Comparison of ENCODE assay signal across 12 cellular contexts in genomic region chr9:94806307-94806893, GRCh38.
DNase-seq lines count a peak whose midpoint lies in the region; ATAC-seq, FAIRE-seq and TF ChIP-seq lines count a peak whose summit lies in the region.
"Had no signal": no experiment of that assay in that cellular context is flagged by ENCODE, and none has a peak within 500 bp of the region (broad histone marks: within the 10 kb centered on the region; RNA-seq: fewer than 3 reads in every experiment).

No MANE protein-coding gene starts in this region.

- H3K36me3 ChIP-seq in endothelial cell of umbilical vein (ENCODE audit: control insufficient read depth in 2 of 2, extremely low read depth in 1 of 2, insufficient read depth in 2 of 2, low read length in 2 of 2) = peaks cover 0 to 2% of the 10 kb centered on the region in 2 experiments
- H3K36me3 ChIP-seq in prostate gland = no peaks in the 10 kb centered on the region
- H3K36me3 ChIP-seq in naive thymus-derived CD4-positive, alpha-beta T cell (ENCODE audit: control insufficient read depth in 2 of 3, insufficient read depth in 3 of 3, low read length in 3 of 3) = peaks cover 0 to 20% (median 0%) of the 10 kb centered on the region in 3 experiments
- H3K36me3 ChIP-seq in H7 (replicated peaks; ENCODE audit: control insufficient read depth, insufficient read depth, low read length) = no peaks in the 10 kb centered on the region; the same call in 1 of the 2 replicates

- H4K20me1 ChIP-seq in endothelial cell of umbilical vein (replicated peaks; ENCODE audit: control insufficient read depth, extremely low read depth, insufficient read depth, low read length) = no peaks in the 10 kb centered on the region

- H3K27me3 Mint-ChIP-seq in naive thymus-derived CD4-positive, alpha-beta T cell = no peaks in the 10 kb centered on the region

- no peak overlapping the region for H2AFZ ChIP-seq in endothelial cell of umbilical vein (ENCODE audit: low read depth, low read length)

- H3K4me3 ChIP-seq in endothelial cell of umbilical vein (replicated peaks in 1 of 3; ENCODE audit: insufficient read depth in 1 of 3, low read depth in 1 of 3, low read length in 3 of 3) (no peak overlapping the region), prostate gland (no peak overlapping the region), H7 (ENCODE audit: insufficient read depth, low read depth, low read length) (no peak overlapping the region)
- H3K4me3 ChIP-seq in naive thymus-derived CD4-positive, alpha-beta T cell (ENCODE audit: low read length) = no peak overlapping the region

- H3K27ac Mint-ChIP-seq in naive thymus-derived CD4-positive, alpha-beta T cell = no peak overlapping the region

- TF ChIP-seq CTCF in endothelial cell of umbilical vein (IDR thresholded peaks at IDR 0.05; ENCODE audit: extremely low read depth in 1 of 2, insufficient read depth in 1 of 2, low read depth in 1 of 2, low read length in 2 of 2) (no peak), prostate gland (IDR thresholded peaks at IDR 0.05) (no peak)

- TF ChIP-seq POLR2A in GM12891 (IDR thresholded peaks at IDR 0.05; ENCODE audit: low read depth, low read length) (no peak), endothelial cell of umbilical vein (IDR thresholded peaks at IDR 0.05; ENCODE audit: low read depth, low read length) (no peak), prostate gland (IDR thresholded peaks at IDR 0.05) (no peak)

- H3K9ac ChIP-seq in endothelial cell of umbilical vein (replicated peaks; ENCODE audit: extremely low read depth, insufficient read depth, low read length) = no peak overlapping the region

- no peaks in the 10 kb centered on the region for H3K79me2 ChIP-seq in endothelial cell of umbilical vein (ENCODE audit: control insufficient read depth, insufficient read depth, low read length)

- CTCF ChIA-PET in endothelial cell of umbilical vein (lab: Charles Lee) = interaction anchor here (1.1 to 1.6 kb wide), 3 partner anchors 23 to 322 kb away, joined by 3 to 4 read pairs (median 3); no protein-coding TSS in a partner anchor
- CTCF ChIA-PET in naive thymus-derived CD4-positive, alpha-beta T cell (lab: Charles Lee) = no interaction called here

- H3K36me3 Mint-ChIP-seq in naive thymus-derived CD4-positive, alpha-beta T cell = peaks cover 11 to 56% (median 23%) of the 10 kb centered on the region in 5 donors

- WGBS in prostate gland = 85% methylated on average over 3 of the region's 3 CpGs

- intact Hi-C loops in endothelial cell of umbilical vein (cut with micrococcal nuclease) (no loop called here), prostate gland (cut with DNase I) (loop anchor here (5.0 kb wide), 1 partner anchor 201 kb away; no protein-coding TSS in a partner anchor)
- intact Hi-C loops in naive thymus-derived CD4-positive, alpha-beta T cell (cut with micrococcal nuclease) = no loop called here

- no TSS peak for BruUV-seq in endothelial cell of umbilical vein (replicated peaks; lab: Mats Ljungman, UMichigan)

- FAIRE-seq in GM12891 (lab: Jason Lieb, UNC) (peak; percentile 64), endothelial cell of umbilical vein (lab: Jason Lieb, UNC) (no peak)

- H3K27me3 ChIP-seq in endothelial cell of umbilical vein (ENCODE audit: control insufficient read depth in 2 of 2, insufficient read depth in 2 of 2, low read length in 2 of 2) (no peaks in the 10 kb centered on the region), prostate gland (replicated peaks; ENCODE audit: insufficient read depth) (no peaks in the 10 kb centered on the region), H7 (ENCODE audit: control insufficient read depth, insufficient read depth, low read length) (no peaks in the 10 kb centered on the region)
- H3K27me3 ChIP-seq in naive thymus-derived CD4-positive, alpha-beta T cell (ENCODE audit: control insufficient read depth in 2 of 2, insufficient read depth in 2 of 2, low read length in 2 of 2) = no peaks in the 10 kb centered on the region

- no peaks in the 10 kb centered on the region for H3K9me3 Mint-ChIP-seq in naive thymus-derived CD4-positive, alpha-beta T cell

- POLR2A ChIA-PET in endothelial cell of umbilical vein (lab: Charles Lee) = no interaction called here
- POLR2A ChIA-PET in naive thymus-derived CD4-positive, alpha-beta T cell (lab: Charles Lee) = no interaction called here

- H3K27ac ChIP-seq in endothelial cell of umbilical vein (ENCODE audit: insufficient read depth, low read depth, low read length) (peak overlapping the region; percentile 52), prostate gland (peak overlapping the region; percentile 50 to 65)
- H3K27ac ChIP-seq in naive thymus-derived CD4-positive, alpha-beta T cell (ENCODE audit: low read depth, low read length) = no peak overlapping the region

- H3K9me3 ChIP-seq in endothelial cell of umbilical vein (replicated peaks; ENCODE audit: control insufficient read depth, insufficient read depth, low read length) = no peaks in the 10 kb centered on the region
- H3K9me3 ChIP-seq in prostate gland = no peaks in the 10 kb centered on the region
- H3K9me3 ChIP-seq in naive thymus-derived CD4-positive, alpha-beta T cell (ENCODE audit: control insufficient read depth in 2 of 3, low read length in 3 of 3) = no peaks in the 10 kb centered on the region

- H3K4me2 ChIP-seq in endothelial cell of umbilical vein (ENCODE audit: insufficient read depth, low read length) = no peak overlapping the region

- no peak for ATAC-seq in naive thymus-derived CD4-positive, alpha-beta T cell

- H3K9me1 ChIP-seq in endothelial cell of umbilical vein (replicated peaks; ENCODE audit: control insufficient read depth, extremely low read depth, insufficient read depth, low read length) = no peaks in the 10 kb centered on the region

- dilution Hi-C loops in endothelial cell of umbilical vein (cut with MboI; ENCODE audit: extremely low pct_ligation_motif_present, low sequenced_read_pairs) = no loop called here

- H3K4me1 Mint-ChIP-seq in naive thymus-derived CD4-positive, alpha-beta T cell = peaks cover 0 to 25% (median 2%) of the 10 kb centered on the region in 7 donors

- DNase-seq in GM12891 (ENCODE audit: insufficient read length, low spot score) (no peak), NCI-H1417 (lab: John Stamatoyannopoulos, UW) (peak in 2 of 3 experiments; percentile 47 to 83), endothelial cell of umbilical vein (ENCODE audit: low read depth, low spot score) (peak; percentile 67), prostate gland (ENCODE audit: low spot score) (no peak), NCI-H1694 (lab: John Stamatoyannopoulos, UW) (no peak), HuH-7.5 (ENCODE audit: low spot score) (no peak), H7 (no peak)
- DNase-seq in naive thymus-derived CD4-positive, alpha-beta T cell = no peak
- DNase-seq: activated T-cell treated with anti-CD3 and anti-CD28 coated beads for 4 hours; left ventricle myocardium superior; NCI-H1092 treated with DMSO at 0.1 percent for 48 hours; stimulated activated CD4-positive, alpha-beta T cell treated with anti-CD3 and anti-CD28 coated beads, Interleukin-2, amount 100 ng/mL, for 24 hours had no signal

- H3K4me3 Mint-ChIP-seq in naive thymus-derived CD4-positive, alpha-beta T cell = no peak overlapping the region

- H3K4me1 ChIP-seq in endothelial cell of umbilical vein (ENCODE audit: control insufficient read depth, extremely low read depth, insufficient read depth, low read length) = peaks cover 15% of the 10 kb centered on the region
- H3K4me1 ChIP-seq in prostate gland (replicated peaks) = no peaks in the 10 kb centered on the region
- no peaks in the 10 kb centered on the region for H3K4me1 ChIP-seq in naive thymus-derived CD4-positive, alpha-beta T cell (ENCODE audit: control insufficient read depth in 2 of 2, insufficient read depth in 2 of 2, low read length in 2 of 2)

TF ChIP-seq in GM12891, 5 proteins besides CTCF, POLR2A, EP300 and RAD21:
- TF ChIP-seq SPI1 (IDR thresholded peaks at IDR 0.05; ENCODE audit: low read depth, low read length) = no peak
- no peak for TF ChIP-seq POLR2AphosphoS5 (IDR thresholded peaks at IDR 0.05; ENCODE audit: low read depth, low read length)
- TF ChIP-seq POU2F2 (IDR thresholded peaks at IDR 0.05; ENCODE audit: low read depth, low read length) = no peak
- no peak for TF ChIP-seq TAF1 (IDR thresholded peaks at IDR 0.05; ENCODE audit: low read depth, low read length)
- TF ChIP-seq PAX5 (IDR thresholded peaks at IDR 0.05; ENCODE audit: insufficient read depth, low read length, severe bottlenecking) = no peak

TF ChIP-seq in endothelial cell of umbilical vein, 7 proteins besides CTCF, POLR2A, EP300 and RAD21:
- TF ChIP-seq MYC (IDR thresholded peaks at IDR 0.05; ENCODE audit: low read depth, low read length) = no peak
- no peak for TF ChIP-seq GATA2 (IDR thresholded peaks at IDR 0.05; ENCODE audit: insufficient read depth, insufficient read length, low read depth, low read length)
- TF ChIP-seq FOS (IDR thresholded peaks at IDR 0.05; ENCODE audit: borderline replicate concordance, insufficient read depth, low read length) = no peak
- TF ChIP-seq EZH2 (IDR thresholded peaks at IDR 0.05; ENCODE audit: borderline replicate concordance, low read depth, low read length, severe bottlenecking) = no peak
- no peak for TF ChIP-seq JUN (IDR thresholded peaks at IDR 0.05; ENCODE audit: borderline replicate concordance, insufficient read depth, insufficient read length, low read depth)
- no peak for TF ChIP-seq MAX (IDR thresholded peaks at IDR 0.05; ENCODE audit: insufficient read depth, insufficient read length)
- TF ChIP-seq POLR2AphosphoS5 (IDR thresholded peaks at IDR 0.05; ENCODE audit: insufficient read depth, low read depth, low read length) = no peak

Comparison
In these comparisons a context has a peak if more than half of its experiments do, and no peak if none do; other contexts are left out.
1. DNase-seq: peak in NCI-H1417 (2 of 3) and endothelial cell of umbilical vein (single experiment); none in GM12891 (single experiment), prostate gland (single experiment), NCI-H1694 (single experiment), naive thymus-derived CD4-positive, alpha-beta T cell (0 of 9), HuH-7.5 (single experiment) and H7 (single experiment).